1 cellular context compared by ENCODE assay signal in genomic region chr6:164167873-164168405, GRCh38.
TF ChIP-seq lines count a peak whose summit lies in the region.

No MANE protein-coding gene starts in this region.

TF ChIP-seq in SK-N-SH, 30 proteins besides CTCF, POLR2A, EP300 and RAD21 (continued from another document):
- TF ChIP-seq REST (IDR thresholded peaks at IDR 0.05; ENCODE audit: low read depth, low read length) = no peak
- TF ChIP-seq EZH2phosphoT487 (IDR thresholded peaks at IDR 0.05; ENCODE audit: borderline replicate concordance, low read depth) = no peak
- TF ChIP-seq ELF1 (IDR thresholded peaks at IDR 0.05) = no peak
- no peak for TF ChIP-seq MEF2A (IDR thresholded peaks at IDR 0.05; ENCODE audit: borderline replicate concordance, low read depth)
- no peak for TF ChIP-seq GATA2 (CRISPR knock-in tag; IDR thresholded peaks at IDR 0.05)
- no peak for TF ChIP-seq FOSL2 (IDR thresholded peaks at IDR 0.05; ENCODE audit: borderline replicate concordance, low read depth)
- TF ChIP-seq TAF1 (IDR thresholded peaks at IDR 0.05; ENCODE audit: borderline replicate concordance, low read depth, low read length) = no peak
- TF ChIP-seq, protein P1, sequence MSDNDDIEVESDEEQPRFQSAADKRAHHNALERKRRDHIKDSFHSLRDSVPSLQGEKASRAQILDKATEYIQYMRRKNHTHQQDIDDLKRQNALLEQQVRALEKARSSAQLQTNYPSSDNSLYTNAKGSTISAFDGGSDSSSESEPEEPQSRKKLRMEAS (IDR thresholded peaks at IDR 0.05; ENCODE audit: low read depth) = no peak
- no peak for TF ChIP-seq MXI1 (IDR thresholded peaks at IDR 0.05; ENCODE audit: low read depth, low read length)
- no peak for TF ChIP-seq IRF3 (IDR thresholded peaks at IDR 0.05; ENCODE audit: low read depth, low read length)
- no peak for TF ChIP-seq CHD2 (IDR thresholded peaks at IDR 0.05; ENCODE audit: low read length, partially characterized antibody)
- TF ChIP-seq USF1 (IDR thresholded peaks at IDR 0.05; ENCODE audit: borderline replicate concordance, low read depth) = no peak
